ENCODE assay signal across 8 cellular contexts in genomic region chr16:71288890-71289731, GRCh38.
DNase-seq lines count a peak whose midpoint lies in the region; ATAC-seq lines count a peak whose summit lies in the region.

TSS of gene CMTR2 (minus strand) at chr16:71289402. CDS start at chr16:71285920, 3,482 bp downstream.

- H3K27ac ChIP-seq in cingulate gyrus (ENCODE audit: low read depth, low read length) (peak within 1 kb of the TSS; percentile 62), layer of hippocampus (ENCODE audit: low read depth, low read length) (peak within 1 kb of the TSS; percentile 85)

- peak; percentile 93 for ATAC-seq in HG03442 (IDR thresholded peaks at IDR 0.05; ENCODE audit: unreplicated experiment)

- peaks cover 2% of the 10 kb centered on the region for H3K27me3 ChIP-seq in layer of hippocampus (ENCODE audit: control insufficient read depth, insufficient read depth, low read length)

- DNase-seq in Ammon's horn (ENCODE audit: low spot score) (peak; percentile 97), GM19238 (ENCODE audit: insufficient read length, low spot score) (peak; percentile 90), NCI-H524 (lab: John Stamatoyannopoulos, UW) (peak; percentile 97 to 99)
- peak; percentile 86 to 90 for DNase-seq in activated CD4-positive, alpha-beta T cell treated with anti-CD3 and anti-CD28 coated beads for 4 hours
- peak; percentile 81 to 83 for DNase-seq in stimulated activated CD4-positive, alpha-beta T cell treated with anti-CD3 and anti-CD28 coated beads, Interleukin-1b, Interleukin-23, amount 100 ng/mL, for 4 hours (ENCODE audit: low read depth in 2 of 2)

Comparison
In these comparisons a context has a peak if more than half of its experiments do, and no peak if none do; other contexts are left out.
1. Peak in every context shown above with its lines: DNase-seq, ATAC-seq and H3K27ac ChIP-seq.